Comparison of ENCODE assay signal across 22 cellular contexts in the genomic region with DNA sequence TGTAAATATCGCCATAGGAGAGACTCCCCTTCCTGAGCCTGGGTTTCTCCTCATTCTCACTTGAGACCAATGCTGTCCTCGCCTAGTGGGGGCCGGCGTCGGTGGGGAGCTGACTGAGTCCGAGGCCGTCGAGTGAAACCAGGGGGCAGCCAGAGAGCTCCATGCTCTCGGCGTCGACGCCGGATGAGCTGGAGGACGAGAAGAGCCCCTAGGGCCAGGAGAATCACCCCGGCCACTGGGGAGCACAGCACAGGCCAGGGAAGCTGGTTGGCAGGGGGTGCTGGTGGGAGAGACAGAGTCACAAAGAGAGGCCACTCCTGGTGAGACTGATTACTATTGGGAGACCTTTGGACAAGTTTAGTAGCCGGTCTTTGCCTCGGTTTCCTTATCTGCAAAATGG. TPM values are rescaled to one million over a fixed set of nuclear protein-coding genes. Genes with fewer than 3 reads are reported as not detected.
DNase-seq lines count a peak whose midpoint lies in the region; ATAC-seq and TF ChIP-seq lines count a peak whose summit lies in the region.
"Had no signal": no experiment of that assay in that cellular context is flagged by ENCODE, and none has a peak within 500 bp of the region (broad histone marks: within the 10 kb centered on the region; RNA-seq: fewer than 3 reads in every experiment).

No MANE protein-coding gene starts in this region.

- H3K36me3 ChIP-seq in Karpas-422 (ENCODE audit: insufficient read depth, low read length) = no peaks in the 10 kb centered on the region
- H3K36me3 ChIP-seq: HAP-1 had no signal

- POLR2A ChIA-PET in WTC11 (lab: Charles Lee) = no interaction called here

- H3K4me2 ChIP-seq in Karpas-422 (ENCODE audit: low read depth, low read length, poor library complexity, severe bottlenecking) = no peak overlapping the region

- CTCF ChIA-PET in WTC11 (lab: Charles Lee) = no interaction called here

- H3K4me3 ChIP-seq in Karpas-422 (ENCODE audit: low read length) = no peak overlapping the region
- H3K4me3 ChIP-seq: GM23248, HAP-1 had no signal

- H3K4me1 Mint-ChIP-seq in endothelial cell (ENCODE audit: unreplicated experiment) (peaks cover 33% of the 10 kb centered on the region), neural crest cell (peaks cover 43% of the 10 kb centered on the region), type B pancreatic cell (ENCODE audit: unreplicated experiment) (peaks cover 30% of the 10 kb centered on the region), WTC11 (peaks cover 22% of the 10 kb centered on the region)

- H3K4me1 ChIP-seq in Karpas-422 (ENCODE audit: low read length) = peaks cover 33% of the 10 kb centered on the region

- ATAC-seq in WTC11 = no peak

- H3K9me3 Mint-ChIP-seq in endothelial cell (ENCODE audit: unreplicated experiment) (no peaks in the 10 kb centered on the region), neural crest cell (no peaks in the 10 kb centered on the region), type B pancreatic cell (no peaks in the 10 kb centered on the region), WTC11 (no peaks in the 10 kb centered on the region)

- H3K9ac ChIP-seq in Karpas-422 (ENCODE audit: low read length) = no peak overlapping the region
- H3K9ac ChIP-seq: GM23248 had no signal

- no peak overlapping the region for H2AFZ ChIP-seq in Karpas-422 (ENCODE audit: low read length)
- H2AFZ ChIP-seq: GM23248 had no signal

- H3K27me3 Mint-ChIP-seq in endothelial cell (ENCODE audit: unreplicated experiment) (peaks cover 5% of the 10 kb centered on the region), neural crest cell (ENCODE audit: low read depth) (no peaks in the 10 kb centered on the region), type B pancreatic cell (no peaks in the 10 kb centered on the region), WTC11 (ENCODE audit: low read depth) (peaks cover 3% of the 10 kb centered on the region; the same call in 1 of the 2 replicates)
- H3K27me3 Mint-ChIP-seq: IgD-negative memory B cell had no signal

- no peaks in the 10 kb centered on the region for H3K9me3 ChIP-seq in Karpas-422 (ENCODE audit: low read length)
- H3K9me3 ChIP-seq: HAP-1 had no signal

- peaks cover 14% of the 10 kb centered on the region for H3K36me3 Mint-ChIP-seq in endothelial cell (ENCODE audit: low read depth, unreplicated experiment)
- no peaks in the 10 kb centered on the region for H3K36me3 Mint-ChIP-seq in neural crest cell (ENCODE audit: low read depth)
- no peaks in the 10 kb centered on the region for H3K36me3 Mint-ChIP-seq in type B pancreatic cell
- H3K36me3 Mint-ChIP-seq in WTC11 = no peaks in the 10 kb centered on the region
- H3K36me3 Mint-ChIP-seq: IgD-negative memory B cell had no signal

- H3K4me3 Mint-ChIP-seq in endothelial cell (ENCODE audit: unreplicated experiment) (no peak overlapping the region), neural crest cell (no peak overlapping the region), type B pancreatic cell (no peak overlapping the region), WTC11 (no peak overlapping the region)

- H3K27me3 ChIP-seq in Karpas-422 (ENCODE audit: low read length) = no peaks in the 10 kb centered on the region

- no peaks in the 10 kb centered on the region for H4K20me1 ChIP-seq in Karpas-422 (ENCODE audit: insufficient read depth, low read depth, low read length)

- H3K27ac ChIP-seq in Karpas-422 (ENCODE audit: low read length) = no peak overlapping the region
- H3K27ac ChIP-seq: GM23248 had no signal

- TF ChIP-seq CTCF in endothelial cell (IDR thresholded peaks at IDR 0.05; ENCODE audit: unreplicated experiment) (no peak), neural crest cell (conservative IDR thresholded peaks at IDR 0.05) (no peak), type B pancreatic cell (conservative IDR thresholded peaks at IDR 0.05) (no peak), WTC11 (IDR thresholded peaks at IDR 0.05) (no peak)

- DNase-seq in Karpas-422 (peak; percentile 35), endothelial cell (ENCODE audit: low spot score) (no peak), neural crest cell (ENCODE audit: low read depth, low spot score) (no peak), type B pancreatic cell (ENCODE audit: extremely low spot score, unreplicated experiment) (no peak), WTC11 (ENCODE audit: low spot score) (no peak), NCI-H2107 treated with DMSO at 0.1 percent for 48 hours (lab: John Stamatoyannopoulos, UW; ENCODE audit: unreplicated experiment) (no peak), EL (no peak)
- DNase-seq: ACHN, C1 segment of cervical spinal cord, DMS 273 treated with DMSO at 0.1 percent for 48 hours, DND-41, GM23248, NCI-H1105 treated with DMSO at 0.1 percent for 48 hours, NCI-H187, NCI-H2107, NCI-H2227 treated with DMSO at 0.1 percent for 48 hours, NCI-H510A treated with DMSO at 0.1 percent for 48 hours, NCI-H774, OCI-M1, Right ventricle myocardium superior had no signal

- no peaks in the 10 kb centered on the region for H3K79me2 ChIP-seq in Karpas-422 (ENCODE audit: low read length)

- no peaks in the 10 kb centered on the region for H3K9me2 ChIP-seq in Karpas-422 (replicated peaks; ENCODE audit: insufficient read depth, low read length)

- H3K27ac Mint-ChIP-seq in endothelial cell (ENCODE audit: unreplicated experiment) (peak overlapping the region; percentile 100), neural crest cell (ENCODE audit: unreplicated experiment) (peak overlapping the region; percentile 19), type B pancreatic cell (peak overlapping the region; percentile 62), WTC11 (no peak overlapping the region)

TF ChIP-seq in WTC11, 78 proteins besides CTCF, POLR2A, EP300 and RAD21 (continues in another document):
- TF ChIP-seq, protein P1, sequence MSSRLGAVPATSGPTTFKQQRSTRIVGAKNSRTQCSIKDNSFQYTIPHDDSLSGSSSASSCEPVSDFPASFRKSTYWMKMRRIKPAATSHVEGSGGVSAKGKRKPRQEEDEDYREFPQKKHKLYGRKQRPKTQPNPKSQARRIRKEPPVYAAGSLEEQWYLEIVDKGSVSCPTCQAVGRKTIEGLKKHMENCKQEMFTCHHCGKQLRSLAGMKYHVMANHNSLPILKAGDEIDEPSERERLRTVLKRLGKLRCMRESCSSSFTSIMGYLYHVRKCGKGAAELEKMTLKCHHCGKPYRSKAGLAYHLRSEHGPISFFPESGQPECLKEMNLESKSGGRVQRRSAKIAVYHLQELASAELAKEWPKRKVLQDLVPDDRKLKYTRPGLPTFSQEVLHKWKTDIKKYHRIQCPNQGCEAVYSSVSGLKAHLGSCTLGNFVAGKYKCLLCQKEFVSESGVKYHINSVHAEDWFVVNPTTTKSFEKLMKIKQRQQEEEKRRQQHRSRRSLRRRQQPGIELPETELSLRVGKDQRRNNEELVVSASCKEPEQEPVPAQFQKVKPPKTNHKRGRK (CRISPR knock-in tag; IDR thresholded peaks at IDR 0.05; ENCODE audit: borderline replicate concordance) = no peak
- TF ChIP-seq ATF6 (CRISPR knock-in tag; IDR thresholded peaks at IDR 0.05) (no peak), ZNF121 (CRISPR knock-in tag; IDR thresholded peaks at IDR 0.05) (no peak)

RNA-seq across cellular contexts. Expression of gene GPSM3, which starts 6.4 kb away (rescaled TPM):
- total RNA-seq in Karpas-422 (2014; rRNA removed; shearing (Covaris generic); ENCODE audit: low replicate concordance) = 66.5 and 85.9 TPM in 2 replicates
- total RNA-seq in endothelial cell (ENCODE audit: unreplicated experiment) (49.0 TPM), neural crest cell (7.3 and 8.0 TPM in 2 replicates), type B pancreatic cell (ENCODE audit: low replicate concordance) (0.48 and 3.3 TPM in 2 replicates), WTC11 (2021) (10.0 to 14.0 TPM (median 13.1 TPM) in 3 replicates)

RNA-seq across cellular contexts. Expression of gene PBX2, which starts 8.9 kb away (rescaled TPM):
- 51.7 and 84.0 TPM in 2 replicates for total RNA-seq in Karpas-422 (2014; rRNA removed; shearing (Covaris generic); ENCODE audit: low replicate concordance)
- 308 TPM for total RNA-seq in endothelial cell (ENCODE audit: unreplicated experiment)
- 205 and 206 TPM in 2 replicates for total RNA-seq in neural crest cell
- 137 and 166 TPM in 2 replicates for total RNA-seq in type B pancreatic cell (ENCODE audit: low replicate concordance)
- total RNA-seq in WTC11 (2021) = 130 to 165 TPM (median 150 TPM) in 3 replicates

RNA-seq across cellular contexts. Expression of gene AGER, which starts 14.8 kb away (rescaled TPM):
- 9.0 and 9.2 TPM in 2 replicates for total RNA-seq in Karpas-422 (2014; rRNA removed; shearing (Covaris generic); ENCODE audit: low replicate concordance)
- total RNA-seq in endothelial cell (ENCODE audit: unreplicated experiment) (42.2 TPM), neural crest cell (25.7 and 26.0 TPM in 2 replicates), type B pancreatic cell (ENCODE audit: low replicate concordance) (11.1 and 16.9 TPM in 2 replicates), WTC11 (2021) (17.7 to 20.0 TPM (median 18.1 TPM) in 3 replicates)

RNA-seq across cellular contexts. Expression of gene RNF5, which starts 20.7 kb away (rescaled TPM):
- total RNA-seq in Karpas-422 (2014; rRNA removed; shearing (Covaris generic); ENCODE audit: low replicate concordance) = 73.5 and 78.5 TPM in 2 replicates
- total RNA-seq in endothelial cell (ENCODE audit: unreplicated experiment) = 44.4 TPM
- 60.2 and 60.7 TPM in 2 replicates for total RNA-seq in neural crest cell
- 49.4 and 69.2 TPM in 2 replicates for total RNA-seq in type B pancreatic cell (ENCODE audit: low replicate concordance)
- total RNA-seq in WTC11 (2021) = 108 to 114 TPM (median 111 TPM) in 3 replicates

RNA-seq across cellular contexts. Expression of gene AGPAT1, which starts 23.0 kb away (rescaled TPM):
- 54.8 and 74.5 TPM in 2 replicates for total RNA-seq in Karpas-422 (2014; rRNA removed; shearing (Covaris generic); ENCODE audit: low replicate concordance)
- 93.3 TPM for total RNA-seq in endothelial cell (ENCODE audit: unreplicated experiment)
- total RNA-seq in neural crest cell = 88.9 and 92.9 TPM in 2 replicates
- total RNA-seq in type B pancreatic cell (ENCODE audit: low replicate concordance) = 64.1 and 76.3 TPM in 2 replicates
- 84.5 to 88.9 TPM (median 87.5 TPM) in 3 replicates for total RNA-seq in WTC11 (2021)
